1 cellular context compared by ENCODE assay signal in genomic region chr9:76873056-76873792, GRCh38.
A peak's percentile ranks its signal among the peaks of the same experiment; 100 is the strongest.
TF ChIP-seq lines count a peak whose summit lies in the region.

No MANE protein-coding gene starts in this region.

TF ChIP-seq in H1, 55 proteins besides CTCF, POLR2A, EP300 and RAD21:
- TF ChIP-seq TAF7 (optimal IDR thresholded peaks at IDR 0.05; ENCODE audit: borderline replicate concordance, low read depth, low read length) (no peak), POU5F1 (IDR thresholded peaks at IDR 0.05; ENCODE audit: low read depth, low read length) (no peak), KDM4A (IDR thresholded peaks at IDR 0.05; ENCODE audit: low read depth, low read length, severe bottlenecking) (no peak), ASH2L (IDR thresholded peaks at IDR 0.05; ENCODE audit: low read length) (peak; percentile 28), HDAC6 (IDR thresholded peaks at IDR 0.05; ENCODE audit: low read depth, low read length) (no peak), YY1 (IDR thresholded peaks at IDR 0.05; ENCODE audit: low read depth, low read length) (no peak), NRF1 (IDR thresholded peaks at IDR 0.05; ENCODE audit: low read depth, low read length) (no peak)
